In the genomic region with DNA sequence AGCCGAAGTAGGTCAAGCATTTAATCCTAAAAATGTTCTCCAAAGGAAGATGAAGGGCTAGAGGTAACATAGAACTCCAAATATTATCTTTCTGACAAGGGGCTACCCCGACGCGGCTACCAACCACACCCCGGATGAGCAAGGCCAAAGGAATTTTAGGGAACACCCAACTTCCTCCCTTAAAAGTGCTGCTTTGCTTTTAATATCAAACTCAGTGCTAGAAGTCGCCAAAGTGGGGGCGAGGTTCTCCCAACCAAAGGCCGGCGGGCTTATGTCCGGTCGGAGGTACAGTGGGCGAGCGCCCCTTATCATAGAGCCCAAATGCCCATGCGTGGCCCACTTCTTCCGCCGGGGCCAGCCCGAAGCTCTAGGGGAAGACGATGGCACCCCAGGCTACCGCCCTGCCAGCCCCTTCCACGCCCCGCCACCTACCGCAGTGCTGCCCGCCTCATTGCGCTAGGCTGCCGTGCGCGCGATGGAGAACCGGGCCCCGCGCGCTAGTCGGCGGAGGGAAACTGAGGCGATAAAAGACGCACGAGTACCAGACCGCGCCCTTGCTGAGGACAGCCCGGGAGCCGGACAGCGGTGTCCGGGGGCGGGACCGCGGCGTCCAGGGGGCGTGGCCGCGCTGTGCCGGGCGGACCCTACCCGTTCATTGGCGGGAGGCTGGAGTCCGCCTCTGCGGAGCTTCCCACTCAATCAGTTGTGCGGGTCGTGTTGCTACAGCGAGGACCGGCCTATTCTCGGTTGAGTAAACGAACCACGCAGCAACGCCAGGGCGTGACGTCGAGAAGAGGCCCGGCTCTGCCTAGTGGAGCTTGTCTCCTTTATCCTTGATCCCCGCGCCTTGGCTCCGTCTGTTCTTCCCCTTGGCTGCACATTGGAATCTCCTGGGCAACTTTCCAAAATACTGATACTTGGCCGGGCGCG, we compare ENCODE assay signal across 1 cellular context.
A peak's percentile ranks its signal among the peaks of the same experiment; 100 is the strongest.
TF ChIP-seq lines count a peak whose summit lies in the region.

A gene with protein sequence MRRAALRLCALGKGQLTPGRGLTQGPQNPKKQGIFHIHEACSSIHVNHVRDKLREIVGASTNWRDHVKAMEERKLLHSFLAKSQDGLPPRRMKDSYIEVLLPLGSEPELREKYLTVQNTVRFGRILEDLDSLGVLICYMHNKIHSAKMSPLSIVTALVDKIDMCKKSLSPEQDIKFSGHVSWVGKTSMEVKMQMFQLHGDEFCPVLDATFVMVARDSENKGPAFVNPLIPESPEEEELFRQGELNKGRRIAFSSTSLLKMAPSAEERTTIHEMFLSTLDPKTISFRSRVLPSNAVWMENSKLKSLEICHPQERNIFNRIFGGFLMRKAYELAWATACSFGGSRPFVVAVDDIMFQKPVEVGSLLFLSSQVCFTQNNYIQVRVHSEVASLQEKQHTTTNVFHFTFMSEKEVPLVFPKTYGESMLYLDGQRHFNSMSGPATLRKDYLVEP (minus strand): TSS at position 584 of the 930 bp plus-strand sequence. CDS start 132 bp downstream, at position 452.

TF ChIP-seq in HepG2, 621 proteins besides CTCF, POLR2A, EP300 and RAD21 (continued from another document and continues in another):
- TF ChIP-seq, protein P1, sequence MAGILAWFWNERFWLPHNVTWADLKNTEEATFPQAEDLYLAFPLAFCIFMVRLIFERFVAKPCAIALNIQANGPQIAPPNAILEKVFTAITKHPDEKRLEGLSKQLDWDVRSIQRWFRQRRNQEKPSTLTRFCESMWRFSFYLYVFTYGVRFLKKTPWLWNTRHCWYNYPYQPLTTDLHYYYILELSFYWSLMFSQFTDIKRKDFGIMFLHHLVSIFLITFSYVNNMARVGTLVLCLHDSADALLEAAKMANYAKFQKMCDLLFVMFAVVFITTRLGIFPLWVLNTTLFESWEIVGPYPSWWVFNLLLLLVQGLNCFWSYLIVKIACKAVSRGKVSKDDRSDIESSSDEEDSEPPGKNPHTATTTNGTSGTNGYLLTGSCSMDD (CRISPR knock-in tag; IDR thresholded peaks at IDR 0.05), result no peak
- TF ChIP-seq ZFX (CRISPR knock-in tag; IDR thresholded peaks at IDR 0.05; ENCODE audit: low read depth) (peak; percentile 75), FOXC1 (CRISPR knock-in tag; IDR thresholded peaks at IDR 0.05; ENCODE audit: borderline replicate concordance) (no peak), ZNF598 (CRISPR knock-in tag; IDR thresholded peaks at IDR 0.05; ENCODE audit: borderline replicate concordance) (no peak), TEAD2 (CRISPR knock-in tag; IDR thresholded peaks at IDR 0.05) (no peak), ZNF891 (CRISPR knock-in tag; IDR thresholded peaks at IDR 0.05) (no peak), MED13 (CRISPR knock-in tag; IDR thresholded peaks at IDR 0.05) (no peak), ZC3H4 (CRISPR knock-in tag; IDR thresholded peaks at IDR 0.05; ENCODE audit: borderline replicate concordance) (no peak), CHD2 (IDR thresholded peaks at IDR 0.05; ENCODE audit: low read depth, low read length) (no peak), SRSF4 (IDR thresholded peaks at IDR 0.05; ENCODE audit: low read depth, low read length, poor library complexity, severe bottlenecking) (no peak), EHMT2 (IDR thresholded peaks at IDR 0.05; ENCODE audit: borderline replicate concordance, low read depth, low read length) (no peak), CC2D1A (CRISPR knock-in tag; IDR thresholded peaks at IDR 0.05) (no peak), TCF7L2 (IDR thresholded peaks at IDR 0.05; ENCODE audit: low read depth, low read length) (no peak), ZNF17 (CRISPR knock-in tag; IDR thresholded peaks at IDR 0.05) (no peak), AKAP8 (CRISPR knock-in tag; IDR thresholded peaks at IDR 0.05) (peak; percentile 55; the same call in 1 of the 2 replicates), CREM (IDR thresholded peaks at IDR 0.05) (peak; percentile 34; the same call in 1 of the 2 replicates), CREM (CRISPR knock-in tag; IDR thresholded peaks at IDR 0.05) (no peak), ZFP90 (CRISPR knock-in tag; IDR thresholded peaks at IDR 0.05; ENCODE audit: borderline replicate concordance) (peak; percentile 80; the same call in 1 of the 2 replicates), CCAR2 (optimal IDR thresholded peaks at IDR 0.05; ENCODE audit: low read depth, low read length) (no peak), MIXL1 (CRISPR knock-in tag; IDR thresholded peaks at IDR 0.05) (no peak), ZFYVE20 (CRISPR knock-in tag; IDR thresholded peaks at IDR 0.05; ENCODE audit: borderline replicate concordance, low read depth) (no peak), WIZ (CRISPR knock-in tag; IDR thresholded peaks at IDR 0.05) (0 out of 2 replicates have a peak, but pooled peaks have one; percentile 39), SRY (CRISPR knock-in tag; IDR thresholded peaks at IDR 0.05) (0 out of 2 replicates have a peak, but pooled peaks have one; percentile 61), REL (CRISPR knock-in tag; conservative IDR thresholded peaks at IDR 0.05) (peak; percentile 72; the same call in 1 of the 2 replicates), SRF (IDR thresholded peaks at IDR 0.05; ENCODE audit: low read depth, low read length) (no peak), ZNF552 (CRISPR knock-in tag; IDR thresholded peaks at IDR 0.05; ENCODE audit: borderline replicate concordance) (no peak), HNF4G (IDR thresholded peaks at IDR 0.05; ENCODE audit: borderline replicate concordance, low read depth, low read length) (no peak), HNF4G (CRISPR knock-in tag; IDR thresholded peaks at IDR 0.05; ENCODE audit: borderline replicate concordance, low read depth) (no peak)
- TF ChIP-seq, protein P2, sequence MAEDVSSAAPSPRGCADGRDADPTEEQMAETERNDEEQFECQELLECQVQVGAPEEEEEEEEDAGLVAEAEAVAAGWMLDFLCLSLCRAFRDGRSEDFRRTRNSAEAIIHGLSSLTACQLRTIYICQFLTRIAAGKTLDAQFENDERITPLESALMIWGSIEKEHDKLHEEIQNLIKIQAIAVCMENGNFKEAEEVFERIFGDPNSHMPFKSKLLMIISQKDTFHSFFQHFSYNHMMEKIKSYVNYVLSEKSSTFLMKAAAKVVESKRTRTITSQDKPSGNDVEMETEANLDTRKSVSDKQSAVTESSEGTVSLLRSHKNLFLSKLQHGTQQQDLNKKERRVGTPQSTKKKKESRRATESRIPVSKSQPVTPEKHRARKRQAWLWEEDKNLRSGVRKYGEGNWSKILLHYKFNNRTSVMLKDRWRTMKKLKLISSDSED (CRISPR knock-in tag; IDR thresholded peaks at IDR 0.05), result no peak
- TF ChIP-seq, protein P3, sequence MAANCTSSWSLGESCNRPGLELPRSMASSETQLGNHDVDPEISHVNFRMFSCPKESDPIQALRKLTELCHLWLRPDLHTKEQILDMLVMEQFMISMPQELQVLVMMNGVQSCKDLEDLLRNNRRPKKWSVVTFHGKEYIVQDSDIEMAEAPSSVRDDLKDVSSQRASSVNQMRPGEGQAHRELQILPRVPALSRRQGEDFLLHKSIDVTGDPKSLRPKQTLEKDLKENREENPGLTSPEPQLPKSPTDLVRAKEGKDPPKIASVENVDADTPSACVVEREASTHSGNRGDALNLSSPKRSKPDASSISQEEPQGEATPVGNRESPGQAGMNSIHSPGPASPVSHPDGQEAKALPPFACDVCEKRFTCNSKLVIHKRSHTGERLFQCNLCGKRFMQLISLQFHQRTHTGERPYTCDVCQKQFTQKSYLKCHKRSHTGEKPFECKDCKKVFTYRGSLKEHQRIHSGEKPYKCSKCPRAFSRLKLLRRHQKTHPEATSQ (CRISPR knock-in tag; IDR thresholded peaks at IDR 0.05; ENCODE audit: borderline replicate concordance), result no peak
- TF ChIP-seq, protein P4, sequence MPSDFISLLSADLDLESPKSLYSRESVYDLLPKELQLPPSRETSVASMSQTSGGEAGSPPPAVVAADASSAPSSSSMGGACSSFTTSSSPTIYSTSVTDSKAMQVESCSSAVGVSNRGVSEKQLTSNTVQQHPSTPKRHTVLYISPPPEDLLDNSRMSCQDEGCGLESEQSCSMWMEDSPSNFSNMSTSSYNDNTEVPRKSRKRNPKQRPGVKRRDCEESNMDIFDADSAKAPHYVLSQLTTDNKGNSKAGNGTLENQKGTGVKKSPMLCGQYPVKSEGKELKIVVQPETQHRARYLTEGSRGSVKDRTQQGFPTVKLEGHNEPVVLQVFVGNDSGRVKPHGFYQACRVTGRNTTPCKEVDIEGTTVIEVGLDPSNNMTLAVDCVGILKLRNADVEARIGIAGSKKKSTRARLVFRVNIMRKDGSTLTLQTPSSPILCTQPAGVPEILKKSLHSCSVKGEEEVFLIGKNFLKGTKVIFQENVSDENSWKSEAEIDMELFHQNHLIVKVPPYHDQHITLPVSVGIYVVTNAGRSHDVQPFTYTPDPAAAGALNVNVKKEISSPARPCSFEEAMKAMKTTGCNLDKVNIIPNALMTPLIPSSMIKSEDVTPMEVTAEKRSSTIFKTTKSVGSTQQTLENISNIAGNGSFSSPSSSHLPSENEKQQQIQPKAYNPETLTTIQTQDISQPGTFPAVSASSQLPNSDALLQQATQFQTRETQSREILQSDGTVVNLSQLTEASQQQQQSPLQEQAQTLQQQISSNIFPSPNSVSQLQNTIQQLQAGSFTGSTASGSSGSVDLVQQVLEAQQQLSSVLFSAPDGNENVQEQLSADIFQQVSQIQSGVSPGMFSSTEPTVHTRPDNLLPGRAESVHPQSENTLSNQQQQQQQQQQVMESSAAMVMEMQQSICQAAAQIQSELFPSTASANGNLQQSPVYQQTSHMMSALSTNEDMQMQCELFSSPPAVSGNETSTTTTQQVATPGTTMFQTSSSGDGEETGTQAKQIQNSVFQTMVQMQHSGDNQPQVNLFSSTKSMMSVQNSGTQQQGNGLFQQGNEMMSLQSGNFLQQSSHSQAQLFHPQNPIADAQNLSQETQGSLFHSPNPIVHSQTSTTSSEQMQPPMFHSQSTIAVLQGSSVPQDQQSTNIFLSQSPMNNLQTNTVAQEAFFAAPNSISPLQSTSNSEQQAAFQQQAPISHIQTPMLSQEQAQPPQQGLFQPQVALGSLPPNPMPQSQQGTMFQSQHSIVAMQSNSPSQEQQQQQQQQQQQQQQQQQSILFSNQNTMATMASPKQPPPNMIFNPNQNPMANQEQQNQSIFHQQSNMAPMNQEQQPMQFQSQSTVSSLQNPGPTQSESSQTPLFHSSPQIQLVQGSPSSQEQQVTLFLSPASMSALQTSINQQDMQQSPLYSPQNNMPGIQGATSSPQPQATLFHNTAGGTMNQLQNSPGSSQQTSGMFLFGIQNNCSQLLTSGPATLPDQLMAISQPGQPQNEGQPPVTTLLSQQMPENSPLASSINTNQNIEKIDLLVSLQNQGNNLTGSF (CRISPR knock-in tag; IDR thresholded peaks at IDR 0.05), result no peak
- TF ChIP-seq, protein P5, sequence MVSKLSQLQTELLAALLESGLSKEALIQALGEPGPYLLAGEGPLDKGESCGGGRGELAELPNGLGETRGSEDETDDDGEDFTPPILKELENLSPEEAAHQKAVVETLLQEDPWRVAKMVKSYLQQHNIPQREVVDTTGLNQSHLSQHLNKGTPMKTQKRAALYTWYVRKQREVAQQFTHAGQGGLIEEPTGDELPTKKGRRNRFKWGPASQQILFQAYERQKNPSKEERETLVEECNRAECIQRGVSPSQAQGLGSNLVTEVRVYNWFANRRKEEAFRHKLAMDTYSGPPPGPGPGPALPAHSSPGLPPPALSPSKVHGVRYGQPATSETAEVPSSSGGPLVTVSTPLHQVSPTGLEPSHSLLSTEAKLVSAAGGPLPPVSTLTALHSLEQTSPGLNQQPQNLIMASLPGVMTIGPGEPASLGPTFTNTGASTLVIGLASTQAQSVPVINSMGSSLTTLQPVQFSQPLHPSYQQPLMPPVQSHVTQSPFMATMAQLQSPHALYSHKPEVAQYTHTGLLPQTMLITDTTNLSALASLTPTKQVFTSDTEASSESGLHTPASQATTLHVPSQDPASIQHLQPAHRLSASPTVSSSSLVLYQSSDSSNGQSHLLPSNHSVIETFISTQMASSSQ (IDR thresholded peaks at IDR 0.05; ENCODE audit: low read depth), result no peak
- TF ChIP-seq, protein P5 (CRISPR knock-in tag; IDR thresholded peaks at IDR 0.05; ENCODE audit: borderline replicate concordance), result no peak
- TF ChIP-seq, protein P6, sequence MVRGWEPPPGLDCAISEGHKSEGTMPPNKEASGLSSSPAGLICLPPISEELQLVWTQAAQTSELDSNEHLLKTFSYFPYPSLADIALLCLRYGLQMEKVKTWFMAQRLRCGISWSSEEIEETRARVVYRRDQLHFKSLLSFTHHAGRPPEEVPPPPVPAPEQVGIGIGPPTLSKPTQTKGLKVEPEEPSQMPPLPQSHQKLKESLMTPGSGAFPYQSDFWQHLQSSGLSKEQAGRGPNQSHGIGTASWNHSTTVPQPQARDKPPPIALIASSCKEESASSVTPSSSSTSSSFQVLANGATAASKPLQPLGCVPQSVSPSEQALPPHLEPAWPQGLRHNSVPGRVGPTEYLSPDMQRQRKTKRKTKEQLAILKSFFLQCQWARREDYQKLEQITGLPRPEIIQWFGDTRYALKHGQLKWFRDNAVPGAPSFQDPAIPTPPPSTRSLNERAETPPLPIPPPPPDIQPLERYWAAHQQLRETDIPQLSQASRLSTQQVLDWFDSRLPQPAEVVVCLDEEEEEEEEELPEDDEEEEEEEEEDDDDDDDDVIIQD (CRISPR knock-in tag; IDR thresholded peaks at IDR 0.05; ENCODE audit: low read depth), result 0 out of 2 replicates have a peak, but pooled peaks have one; percentile 28
